In genomic region chr20:14955396-14955795, GRCh38 we compare ENCODE assay signal across 18 cellular contexts.
A peak's percentile ranks its signal among the peaks of the same experiment; 100 is the strongest.
DNase-seq lines count a peak whose midpoint lies in the region; ATAC-seq and TF ChIP-seq lines count a peak whose summit lies in the region.
"Had no signal": no experiment of that assay in that cellular context is flagged by ENCODE, and none has a peak within 500 bp of the region (broad histone marks: within the 10 kb centered on the region; RNA-seq: fewer than 3 reads in every experiment).

No MANE protein-coding gene starts in this region.

- H3K4me3 ChIP-seq in SK-N-MC, result no peak overlapping the region
- H3K4me3 ChIP-seq: mucosa of descending colon, vagina had no signal

- no peaks in the 10 kb centered on the region for H3K9me3 ChIP-seq in SK-N-MC (ENCODE audit: low read depth, low read length)
- H3K9me3 ChIP-seq: mucosa of descending colon, vagina had no signal

- H3K4me3 Mint-ChIP-seq in nephron progenitor cell, result no peak overlapping the region
- H3K4me3 Mint-ChIP-seq: CD8-positive, alpha-beta T cell had no signal

- H3K27ac Mint-ChIP-seq in nephron progenitor cell, result peak overlapping the region; percentile 60
- H3K27ac Mint-ChIP-seq: CD8-positive, alpha-beta T cell had no signal

- no peak overlapping the region for H3K9ac ChIP-seq in SK-N-MC (ENCODE audit: insufficient read length)

- H3K36me3 Mint-ChIP-seq in nephron progenitor cell (ENCODE audit: low read depth), result no peaks in the 10 kb centered on the region
- H3K36me3 Mint-ChIP-seq: CD8-positive, alpha-beta T cell had no signal

- no peaks in the 10 kb centered on the region for H3K9me3 Mint-ChIP-seq in nephron progenitor cell

- ATAC-seq in HG03354 (IDR thresholded peaks at IDR 0.05; ENCODE audit: poor library complexity, severe bottlenecking, unreplicated experiment) (no peak), HG03135 (IDR thresholded peaks at IDR 0.05; ENCODE audit: unreplicated experiment) (no peak)
- ATAC-seq: CD8-positive, alpha-beta T cell; mucosa of descending colon; right cardiac atrium had no signal

- H3K27ac ChIP-seq in SK-N-MC, result 0 out of 2 replicates have a peak overlapping the region, but pooled peaks have one; percentile 1
- H3K27ac ChIP-seq: RWPE1, vagina had no signal

- DNase-seq in SHP77 (lab: John Stamatoyannopoulos, UW) (peak; percentile 21 to 39), SHP77 treated with DMSO at 0.1 percent for 48 hours (lab: John Stamatoyannopoulos, UW) (no peak), KBM-7 (peak; percentile 34), SK-N-MC (ENCODE audit: low read depth, low spot score) (no peak), nephron progenitor cell (no peak), NCI-H1436 (lab: John Stamatoyannopoulos, UW) (no peak)
- DNase-seq: activated CD8-positive, alpha-beta memory T cell treated with anti-CD3 and anti-CD28 coated beads, Interleukin-2, amount 50 U/mL, for 48 hours; activated gamma-delta T cell treated with Interleukin-2 at 50 U/mL for 16 hours; CD8-positive, alpha-beta T cell; left colon; mucosa of descending colon; NCI-H187; nucleus accumbens; right cardiac atrium had no signal

- no peaks in the 10 kb centered on the region for H3K36me3 ChIP-seq in SK-N-MC (ENCODE audit: insufficient read depth, low read length)
- H3K36me3 ChIP-seq: vagina had no signal

- H3K27me3 Mint-ChIP-seq in nephron progenitor cell (ENCODE audit: low read depth, poor library complexity), result no peaks in the 10 kb centered on the region

- no peak for TF ChIP-seq CTCF in nephron progenitor cell (IDR thresholded peaks at IDR 0.05)

- H3K4me1 Mint-ChIP-seq in nephron progenitor cell, result peaks cover 39% of the 10 kb centered on the region

- in situ Hi-C loops in KBM-7 (cut with MboI; ENCODE audit: low pct_unique_long_range_greater_than_20kb, low sequenced_read_pairs), result no loop called here

Comparison
In these comparisons a context has a peak if more than half of its experiments do, and no peak if none do; other contexts are left out.
1. DNase-seq: peak in SHP77 (2 of 2) and KBM-7 (single experiment); none in SHP77 treated with DMSO at 0.1 percent for 48 hours (single experiment), SK-N-MC (single experiment), nephron progenitor cell (single experiment) and NCI-H1436 (single experiment).